In genomic region chr15:100201376-100202280, GRCh38 we compare ENCODE assay signal across 9 cellular contexts.
DNase-seq lines count a peak whose midpoint lies in the region; ATAC-seq and TF ChIP-seq lines count a peak whose summit lies in the region.
"Had no signal": no experiment of that assay in that cellular context is flagged by ENCODE, and none has a peak within 500 bp of the region (broad histone marks: within the 10 kb centered on the region; RNA-seq: fewer than 3 reads in every experiment).

No MANE protein-coding gene starts in this region.

- in situ Hi-C loops in KBM-7 (cut with MboI; ENCODE audit: low pct_unique_long_range_greater_than_20kb, low sequenced_read_pairs), result no loop called here

- H3K4me3 Mint-ChIP-seq in brain (no peak overlapping the region), progenitor cell of endocrine pancreas (ENCODE audit: low read depth) (peak overlapping the region; percentile 14)

- H3K27ac Mint-ChIP-seq in brain, result peak overlapping the region in 3 of 5 experiments; percentile 23 to 69 (median 56)
- H3K27ac Mint-ChIP-seq in progenitor cell of endocrine pancreas, result peak overlapping the region; percentile 87

- peaks cover 0 to 7% (median 5%) of the 10 kb centered on the region in 5 experiments for H3K9me3 Mint-ChIP-seq in brain
- H3K9me3 Mint-ChIP-seq in progenitor cell of endocrine pancreas (ENCODE audit: low read depth), result no peaks in the 10 kb centered on the region

- DNase-seq in KBM-7, result peak; percentile 93
- DNase-seq in progenitor cell of endocrine pancreas (ENCODE audit: low spot score, unreplicated experiment), result no peak
- no peak for DNase-seq in AG08395 (ENCODE audit: low spot score)
- no peak for DNase-seq in NCI-H524 treated with DMSO at 0.1 percent for 48 hours (lab: John Stamatoyannopoulos, UW)
- no peak for DNase-seq in CD1c-positive myeloid dendritic cell (ENCODE audit: extremely low spot score)
- DNase-seq in NCI-H82 (lab: John Stamatoyannopoulos, UW), result no peak
- DNase-seq: amniotic stem cell had no signal

- TF ChIP-seq CTCF in brain (conservative IDR thresholded peaks at IDR 0.05), result no peak
- TF ChIP-seq CTCF in progenitor cell of endocrine pancreas (IDR thresholded peaks at IDR 0.05; ENCODE audit: unreplicated experiment), result no peak

- peaks cover 45% of the 10 kb centered on the region for H3K4me1 Mint-ChIP-seq in brain
- peaks cover 27% of the 10 kb centered on the region for H3K4me1 Mint-ChIP-seq in progenitor cell of endocrine pancreas (ENCODE audit: low read depth)

- ATAC-seq in GM18870 (IDR thresholded peaks at IDR 0.05; ENCODE audit: unreplicated experiment), result peak; percentile 47

- H3K27me3 Mint-ChIP-seq in brain, result peaks cover 11% of the 10 kb centered on the region
- no peaks in the 10 kb centered on the region for H3K27me3 Mint-ChIP-seq in progenitor cell of endocrine pancreas

- H3K36me3 Mint-ChIP-seq in brain (peaks cover 5% of the 10 kb centered on the region), progenitor cell of endocrine pancreas (ENCODE audit: insufficient read depth) (no peaks in the 10 kb centered on the region)
